ENCODE assay signal across 22 cellular contexts in the genomic region with DNA sequence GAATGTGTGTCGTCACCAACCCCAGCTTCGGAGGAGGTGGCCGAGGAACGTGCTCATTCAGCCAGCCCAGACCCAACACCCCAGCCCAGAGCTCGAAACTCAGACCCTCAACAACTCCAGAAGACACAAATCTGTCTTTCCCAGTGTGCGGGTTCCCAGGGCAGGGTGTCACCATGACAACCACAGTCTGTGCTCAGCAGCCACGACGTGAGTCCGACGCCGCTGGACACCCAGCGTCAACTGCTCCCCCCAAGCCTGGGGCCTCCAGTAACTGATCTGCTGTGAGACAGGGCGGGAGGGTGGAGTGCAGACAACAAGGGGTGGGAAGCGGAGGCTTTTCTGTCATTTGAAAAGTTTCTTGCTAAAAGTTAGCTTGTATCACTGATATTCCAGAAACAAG.
"Had no signal": no experiment of that assay in that cellular context is flagged by ENCODE, and none has a peak within 500 bp of the region (broad histone marks: within the 10 kb centered on the region; RNA-seq: fewer than 3 reads in every experiment).

No MANE protein-coding gene starts in this region.

- H3K4me1 Mint-ChIP-seq: WTC11 had no signal

- ATAC-seq: esophagus mucosa, gastroesophageal sphincter, heart left ventricle, right cardiac atrium, WTC11 had no signal

- H3K27ac ChIP-seq: gastroesophageal sphincter, heart left ventricle, left ventricle myocardium inferior, suprapubic skin, transverse colon, vagina had no signal

- H3K36me3 Mint-ChIP-seq: activated naive CD4-positive, alpha-beta T cell treated with anti-CD3 and anti-CD28 coated beads, Interleukin-2, amount 50 U/mL, for 24 hours had no signal

- H3K27me3 Mint-ChIP-seq: activated naive CD4-positive, alpha-beta T cell treated with anti-CD3 and anti-CD28 coated beads, Interleukin-2, amount 50 U/mL, for 24 hours; stimulated activated naive CD8-positive, alpha-beta T cell treated with anti-CD3 and anti-CD28 coated beads, Interleukin-15, amount 100 ng/mL, for 72 hours had no signal

- H3K9me3 ChIP-seq: suprapubic skin, vagina had no signal

- H3K4me3 ChIP-seq: gastroesophageal sphincter, heart left ventricle, left ventricle myocardium inferior, skin epidermis, suprapubic skin, transverse colon, vagina had no signal

- H3K27ac Mint-ChIP-seq: WTC11 had no signal

- H3K27me3 ChIP-seq: gastroesophageal sphincter, heart left ventricle, suprapubic skin, transverse colon, vagina had no signal

- DNase-seq: activated CD4-positive, alpha-beta T cell treated with anti-CD3 and anti-CD28 coated beads for 4 hours; activated CD8-positive, alpha-beta memory T cell treated with anti-CD3 and anti-CD28 coated beads, Interleukin-2, amount 50 U/mL, for 4 hours; activated effector memory CD4-positive, alpha-beta T cell treated with Interleukin-2 at 50 U/mL for 16 hours; activated T-cell treated with anti-CD3 and anti-CD28 coated beads, Interleukin-2, amount 50 U/mL, for 4 hours; cerebellar nuclear complex; cortex of kidney; heart left ventricle; left ventricle myocardium inferior; occipital lobe; right cardiac atrium; stimulated activated CD4-positive, alpha-beta T cell treated with anti-CD3 and anti-CD28 coated beads, Interleukin-15, amount 100 ng/mL, for 24 hours; stimulated activated CD4-positive, alpha-beta T cell treated with anti-CD3 and anti-CD28 coated beads, Interleukin-2, amount 100 ng/mL, for 48 hours; stimulated activated naive CD8-positive, alpha-beta T cell treated with anti-CD3 and anti-CD28 coated beads, Interleukin-15, amount 100 ng/mL, for 72 hours; transverse colon had no signal

- H3K4me3 Mint-ChIP-seq: WTC11 had no signal

- FAIRE-seq: bronchial epithelial cell had no signal

- H3K9me3 Mint-ChIP-seq: activated naive CD4-positive, alpha-beta T cell treated with anti-CD3 and anti-CD28 coated beads, Interleukin-2, amount 50 U/mL, for 24 hours; activated T-cell treated with anti-CD3 and anti-CD28 coated beads, Interleukin-2, amount 50 U/mL, for 4 hours; stimulated activated naive CD8-positive, alpha-beta T cell treated with anti-CD3 and anti-CD28 coated beads, Interleukin-15, amount 100 ng/mL, for 72 hours had no signal

- H3K36me3 ChIP-seq: transverse colon, vagina had no signal
